In genomic region chr2:215917953-215918620, GRCh38 we compare ENCODE assay signal across 9 cellular contexts.
A peak's percentile ranks its signal among the peaks of the same experiment; 100 is the strongest.
DNase-seq lines count a peak whose midpoint lies in the region; ATAC-seq and TF ChIP-seq lines count a peak whose summit lies in the region.
"Had no signal": no experiment of that assay in that cellular context is flagged by ENCODE, and none has a peak within 500 bp of the region (broad histone marks: within the 10 kb centered on the region; RNA-seq: fewer than 3 reads in every experiment).

No MANE protein-coding gene starts in this region.

- no peaks in the 10 kb centered on the region for H3K27me3 ChIP-seq in sigmoid colon
- no peaks in the 10 kb centered on the region for H3K27me3 ChIP-seq in CD8-positive, alpha-beta memory T cell (ENCODE audit: insufficient read depth, low read length, poor library complexity, severe bottlenecking)

- H3K27ac Mint-ChIP-seq in CD14-positive monocyte = peak overlapping the region in 5 of 7 donors; percentile 38 to 68 (median 59)
- H3K27ac Mint-ChIP-seq in brain = peak overlapping the region in 4 of 5 experiments; percentile 32 to 82 (median 74)
- H3K27ac Mint-ChIP-seq in CD8-positive, alpha-beta memory T cell = peak overlapping the region in 2 of 8 donors; percentile 14 to 73

- 55 to 79% methylated on average over 3 of the region's 3 CpGs for WGBS in sigmoid colon, 2 donors

- no peaks in the 10 kb centered on the region for H3K36me3 ChIP-seq in sigmoid colon
- no peaks in the 10 kb centered on the region for H3K36me3 ChIP-seq in CD8-positive, alpha-beta memory T cell (ENCODE audit: insufficient read depth, low read length)

- no peak overlapping the region for H3K4me3 Mint-ChIP-seq in CD14-positive monocyte
- H3K4me3 Mint-ChIP-seq in brain = peak overlapping the region in 2 of 5 experiments; percentile 7 to 30
- no peak overlapping the region for H3K4me3 Mint-ChIP-seq in CD8-positive, alpha-beta memory T cell

- POLR2A ChIA-PET in CD8-positive, alpha-beta memory T cell (lab: Charles Lee) = no interaction called here

- TF ChIP-seq CTCF in CD14-positive monocyte (IDR thresholded peaks at IDR 0.05) = no peak
- TF ChIP-seq CTCF in brain (conservative IDR thresholded peaks at IDR 0.05) = no peak
- TF ChIP-seq CTCF in sigmoid colon (IDR thresholded peaks at IDR 0.05) = no peak

- ATAC-seq in GM19438 (IDR thresholded peaks at IDR 0.05; ENCODE audit: low read depth, unreplicated experiment) (peak; percentile 81), HG03280 (IDR thresholded peaks at IDR 0.05; ENCODE audit: unreplicated experiment) (peak; percentile 80)

- H3K36me3 Mint-ChIP-seq in CD14-positive monocyte (peaks cover 0 to 2% of the 10 kb centered on the region in 2 donors), brain (no peaks in the 10 kb centered on the region)
- H3K36me3 Mint-ChIP-seq in CD8-positive, alpha-beta memory T cell = no peaks in the 10 kb centered on the region

- peaks cover 0 to 34% (median 29%) of the 10 kb centered on the region in 4 donors for H3K4me1 ChIP-seq in sigmoid colon
- H3K4me1 ChIP-seq in CD8-positive, alpha-beta memory T cell (ENCODE audit: insufficient read depth, low read length) = no peaks in the 10 kb centered on the region

- no peaks in the 10 kb centered on the region for H3K9me3 ChIP-seq in sigmoid colon
- no peaks in the 10 kb centered on the region for H3K9me3 ChIP-seq in CD8-positive, alpha-beta memory T cell (ENCODE audit: low read length)

- CTCF ChIA-PET in CD8-positive, alpha-beta memory T cell (lab: Charles Lee) = interaction anchor here (1.5 kb wide), 1 partner anchor 13 kb away, joined by 4 read pairs; no protein-coding TSS in a partner anchor

- H3K4me3 ChIP-seq in sigmoid colon = no peak overlapping the region
- no peak overlapping the region for H3K4me3 ChIP-seq in CD8-positive, alpha-beta memory T cell (ENCODE audit: low read length)

- H3K9me3 Mint-ChIP-seq in CD14-positive monocyte = no peaks in the 10 kb centered on the region
- H3K9me3 Mint-ChIP-seq in brain = peaks cover 0 to 4% (median 0%) of the 10 kb centered on the region in 5 experiments
- no peaks in the 10 kb centered on the region for H3K9me3 Mint-ChIP-seq in CD8-positive, alpha-beta memory T cell

- intact Hi-C loops in CD14-positive monocyte (cut with micrococcal nuclease) (loop anchor here in 1 of 2 donors (5.0 kb wide), 1 partner anchor 461 kb away; no protein-coding TSS in a partner anchor), sigmoid colon (cut with DNase I) (loop anchor here (2.0 to 5.0 kb wide), 5 partner anchors 141 to 481 kb away; partner anchors contain the start of gene FN1)

- TF ChIP-seq POLR2A in sigmoid colon (IDR thresholded peaks at IDR 0.05) = no peak

- H3K27me3 Mint-ChIP-seq in CD14-positive monocyte (ENCODE audit: low read depth in 3 of 3) (peaks cover 3 to 8% (median 4%) of the 10 kb centered on the region in 3 donors), brain (peaks cover 9% of the 10 kb centered on the region)
- H3K27me3 Mint-ChIP-seq in CD8-positive, alpha-beta memory T cell = peaks cover under 1 to 17% of the 10 kb centered on the region in 2 donors

- DNase-seq in CD14-positive monocyte (ENCODE audit: low spot score) = no peak
- no peak for DNase-seq in sigmoid colon
- DNase-seq in cerebellar nuclear complex (lab: John Stamatoyannopoulos, UW) = no peak
- DNase-seq in occipital lobe (lab: John Stamatoyannopoulos, UW) = no peak
- no peak for DNase-seq in CD8-positive, alpha-beta memory T cell

- H3K27ac ChIP-seq in sigmoid colon = peak overlapping the region; percentile 43 to 75 (median 64)
- no peak overlapping the region for H3K27ac ChIP-seq in CD8-positive, alpha-beta memory T cell (ENCODE audit: low read depth, low read length)
- H3K27ac ChIP-seq: HL-60 had no signal

- no peak for TF ChIP-seq EP300 in sigmoid colon (IDR thresholded peaks at IDR 0.05)

- H3K4me1 Mint-ChIP-seq in CD14-positive monocyte (peaks cover 19% of the 10 kb centered on the region), brain (peaks cover 28% of the 10 kb centered on the region)
- H3K4me1 Mint-ChIP-seq in CD8-positive, alpha-beta memory T cell = peaks cover 0 to 8% (median 2%) of the 10 kb centered on the region in 3 donors
